ENCODE assay signal across 19 cellular contexts in genomic region chr20:49661560-49662329, GRCh38. TPM values are rescaled to one million over a fixed set of nuclear protein-coding genes. Genes with fewer than 3 reads are reported as not detected.
DNase-seq lines count a peak whose midpoint lies in the region; ATAC-seq lines count a peak whose summit lies in the region.
"Had no signal": no experiment of that assay in that cellular context is flagged by ENCODE, and none has a peak within 500 bp of the region (broad histone marks: within the 10 kb centered on the region; RNA-seq: fewer than 3 reads in every experiment).

No MANE protein-coding gene starts in this region.

- H3K36me3 Mint-ChIP-seq in activated CD8-positive, alpha-beta T cell treated with anti-CD3 and anti-CD28 coated beads, Interleukin-2, amount 10 ng/mL, durations not matched to agents 7 days and 5 days (ENCODE audit: low read depth), result no peaks in the 10 kb centered on the region

- CTCF ChIA-PET in activated CD8-positive, alpha-beta T cell treated with anti-CD3 and anti-CD28 coated beads, Interleukin-2, amount 10 ng/mL, durations not matched to agents 7 days and 5 days (lab: Charles Lee), result interaction anchor here (0.8 to 1.7 kb wide), 5 partner anchors 10 to 49 kb away, joined by 3 to 6 read pairs (median 4); no protein-coding TSS in a partner anchor

- no peak overlapping the region for H3K27ac Mint-ChIP-seq in stimulated activated naive CD8-positive, alpha-beta T cell treated with anti-CD3 and anti-CD28 coated beads, Interleukin-15, amount 100 ng/mL, for 72 hours
- H3K27ac Mint-ChIP-seq in activated CD8-positive, alpha-beta T cell treated with anti-CD3 and anti-CD28 coated beads, Interleukin-2, amount 10 ng/mL, durations not matched to agents 7 days and 5 days, result peak overlapping the region; percentile 65
- H3K27ac Mint-ChIP-seq: memory B cell had no signal

- peak overlapping the region in 1 of 2 donors; percentile 16 for H3K4me3 Mint-ChIP-seq in stimulated activated naive CD8-positive, alpha-beta T cell treated with anti-CD3 and anti-CD28 coated beads, Interleukin-15, amount 100 ng/mL, for 72 hours
- H3K4me3 Mint-ChIP-seq in activated CD8-positive, alpha-beta T cell treated with anti-CD3 and anti-CD28 coated beads, Interleukin-2, amount 10 ng/mL, durations not matched to agents 7 days and 5 days, result no peak overlapping the region
- H3K4me3 Mint-ChIP-seq: memory B cell had no signal

- peak; percentile 65 for ATAC-seq in stimulated activated naive CD8-positive, alpha-beta T cell treated with anti-CD3 and anti-CD28 coated beads, Interleukin-15, amount 100 ng/mL, for 72 hours
- ATAC-seq in stimulated activated naive CD8-positive, alpha-beta T cell treated with anti-CD3 and anti-CD28 coated beads, Interleukin-15, Interleukin-2, amounts not matched to agents 100 U/mL and 50 U/mL, for 24 hours, result no peak
- ATAC-seq in activated CD8-positive, alpha-beta T cell treated with anti-CD3 and anti-CD28 coated beads, Interleukin-2, amount 10 ng/mL, durations not matched to agents 7 days and 5 days, result peak; percentile 47
- no peak for ATAC-seq in HG02852 (IDR thresholded peaks at IDR 0.05; ENCODE audit: unreplicated experiment)
- no peak for ATAC-seq in GM18870 (IDR thresholded peaks at IDR 0.05; ENCODE audit: unreplicated experiment)
- ATAC-seq: body of pancreas, gastrocnemius medialis had no signal

- no peak for DNase-seq in stimulated activated naive CD8-positive, alpha-beta T cell treated with anti-CD3 and anti-CD28 coated beads, Interleukin-15, amount 100 ng/mL, for 72 hours
- no peak for DNase-seq in stimulated activated naive CD8-positive, alpha-beta T cell treated with anti-CD3 and anti-CD28 coated beads, Interleukin-15, Interleukin-2, amounts not matched to agents 100 U/mL and 50 U/mL, for 24 hours
- no peak for DNase-seq in activated CD8-positive, alpha-beta T cell treated with anti-CD3 and anti-CD28 coated beads, Interleukin-2, amount 10 ng/mL, durations not matched to agents 7 days and 5 days
- DNase-seq in globus pallidus (ENCODE audit: low spot score), result peak; percentile 36
- DNase-seq in D341Med (ENCODE audit: low spot score), result no peak
- DNase-seq in Kasumi-1 (lab: John Stamatoyannopoulos, UW), result no peak
- DNase-seq: activated naive CD4-positive, alpha-beta T cell; body of pancreas; effector CD8-positive, alpha-beta T cell; gastrocnemius medialis; KG1; NCI-H1436; NCI-H526; stimulated activated naive CD4-positive, alpha-beta T cell; T1000; uterus had no signal

- POLR2A ChIA-PET in activated CD8-positive, alpha-beta T cell treated with anti-CD3 and anti-CD28 coated beads, Interleukin-2, amount 10 ng/mL, durations not matched to agents 7 days and 5 days (lab: Charles Lee), result no interaction called here

- no peaks in the 10 kb centered on the region for H3K27me3 Mint-ChIP-seq in stimulated activated naive CD8-positive, alpha-beta T cell treated with anti-CD3 and anti-CD28 coated beads, Interleukin-15, amount 100 ng/mL, for 72 hours
- peaks cover 2% of the 10 kb centered on the region for H3K27me3 Mint-ChIP-seq in activated CD8-positive, alpha-beta T cell treated with anti-CD3 and anti-CD28 coated beads, Interleukin-2, amount 10 ng/mL, durations not matched to agents 7 days and 5 days (ENCODE audit: low read depth)
- H3K27me3 Mint-ChIP-seq: memory B cell had no signal

- H3K9me3 Mint-ChIP-seq in stimulated activated naive CD8-positive, alpha-beta T cell treated with anti-CD3 and anti-CD28 coated beads, Interleukin-15, amount 100 ng/mL, for 72 hours, result no peaks in the 10 kb centered on the region
- H3K9me3 Mint-ChIP-seq in activated CD8-positive, alpha-beta T cell treated with anti-CD3 and anti-CD28 coated beads, Interleukin-2, amount 10 ng/mL, durations not matched to agents 7 days and 5 days (ENCODE audit: insufficient read depth), result no peaks in the 10 kb centered on the region
- H3K9me3 Mint-ChIP-seq: memory B cell had no signal

- peaks cover 24% of the 10 kb centered on the region for H3K4me1 Mint-ChIP-seq in stimulated activated naive CD8-positive, alpha-beta T cell treated with anti-CD3 and anti-CD28 coated beads, Interleukin-15, amount 100 ng/mL, for 72 hours
- peaks cover 42% of the 10 kb centered on the region for H3K4me1 Mint-ChIP-seq in activated CD8-positive, alpha-beta T cell treated with anti-CD3 and anti-CD28 coated beads, Interleukin-2, amount 10 ng/mL, durations not matched to agents 7 days and 5 days (ENCODE audit: low read depth)

RNA-seq across cellular contexts. Expression of gene B4GALT5, which starts 51.9 kb away (rescaled TPM):
- 10 to 100 TPM; 13.3 to 13.4 TPM for total RNA-seq in activated CD8-positive, alpha-beta T cell treated with anti-CD3 and anti-CD28 coated beads, Interleukin-2, amount 10 ng/mL, durations not matched to agents 7 days and 5 days

Comparison
In these comparisons a context has a peak if more than half of its experiments do, and no peak if none do; other contexts are left out.
1. ATAC-seq: peak in stimulated activated naive CD8-positive, alpha-beta T cell treated with anti-CD3 and anti-CD28 coated beads, Interleukin-15, amount 100 ng/mL, for 72 hours (single experiment) and activated CD8-positive, alpha-beta T cell treated with anti-CD3 and anti-CD28 coated beads, Interleukin-2, amount 10 ng/mL, durations not matched to agents 7 days and 5 days (single experiment); none in stimulated activated naive CD8-positive, alpha-beta T cell treated with anti-CD3 and anti-CD28 coated beads, Interleukin-15, Interleukin-2, amounts not matched to agents 100 U/mL and 50 U/mL, for 24 hours (single experiment), HG02852 (single experiment) and GM18870 (single experiment).